ENCODE assay signal across 19 cellular contexts in genomic region chr3:143952569-143953069, GRCh38. TPM values are rescaled to one million over a fixed set of nuclear protein-coding genes. Genes with fewer than 3 reads are reported as not detected.
DNase-seq lines count a peak whose midpoint lies in the region; ATAC-seq and TF ChIP-seq lines count a peak whose summit lies in the region.
"Had no signal": no experiment of that assay in that cellular context is flagged by ENCODE, and none has a peak within 500 bp of the region (broad histone marks: within the 10 kb centered on the region; RNA-seq: fewer than 3 reads in every experiment).

No MANE protein-coding gene starts in this region.

- DNase-seq in PC-3 (peak; percentile 9), foreskin keratinocyte (no peak), inferior parietal cortex (ENCODE audit: extremely low spot score) (no peak)
- DNase-seq in activated effector memory CD4-positive, alpha-beta T cell treated with anti-CD3 and anti-CD28 coated beads, Interleukin-2, amount 50 U/mL, for 16 hours: no peak
- DNase-seq: activated CD4-positive, alpha-beta T cell treated with anti-CD3 and anti-CD28 coated beads for 4 hours; colonic mucosa; EL; HCEC 1CT; left ventricle myocardium superior; NCI-H1105; NCI-H526 treated with DMSO at 0.1 percent for 48 hours; OCI-M1; SIG-M5; stimulated activated CD4-positive, alpha-beta T cell treated with anti-CD3 and anti-CD28 coated beads, Interleukin-4, amount 100 ng/mL, for 1 hour; T-helper 1 cell had no signal

- no peak overlapping the region for H3K27ac ChIP-seq in C4-2B
- H3K27ac ChIP-seq in PC-3 (ENCODE audit: low read length): no peak overlapping the region
- no peak overlapping the region for H3K27ac ChIP-seq in foreskin keratinocyte
- H3K27ac ChIP-seq: colonic mucosa, tibial nerve had no signal

- no peak overlapping the region for H2AFZ ChIP-seq in PC-3 (ENCODE audit: low read length)

- intact Hi-C loops in PC-3 (cut with micrococcal nuclease): no loop called here

- CTCF ChIA-PET in PC-3 (lab: Charles Lee): interaction anchor here (0.7 kb wide), 1 partner anchor 812 kb away, joined by 3 read pairs; no protein-coding TSS in a partner anchor

- BruUV-seq in PC-3 (replicated peaks; lab: Mats Ljungman, UMichigan): no TSS peak

- H3K4me1 ChIP-seq in PC-3 (ENCODE audit: insufficient read depth, low read length) (no peaks in the 10 kb centered on the region), foreskin keratinocyte (no peaks in the 10 kb centered on the region)
- H3K4me1 ChIP-seq: colonic mucosa, tibial nerve had no signal

- no peak overlapping the region for H3K4me2 ChIP-seq in PC-3 (ENCODE audit: low read length)

- ATAC-seq in PC-3 (no peak), foreskin keratinocyte (no peak), HG03571 (IDR thresholded peaks at IDR 0.05; ENCODE audit: unreplicated experiment) (no peak)
- ATAC-seq: left ventricle myocardium superior had no signal

- POLR2A ChIA-PET in PC-3 (lab: Charles Lee; ENCODE audit: unreplicated experiment): no interaction called here

- H3K79me2 ChIP-seq in PC-3 (ENCODE audit: low read length): no peaks in the 10 kb centered on the region

- H3K27me3 ChIP-seq in PC-3 (ENCODE audit: low read length) (no peaks in the 10 kb centered on the region), foreskin keratinocyte (no peaks in the 10 kb centered on the region)
- H3K27me3 ChIP-seq: colonic mucosa, tibial nerve had no signal

- H3F3A ChIP-seq in PC-3 (ENCODE audit: low read length, unreplicated experiment): no peaks in the 10 kb centered on the region

- H3K9me2 ChIP-seq in PC-3 (replicated peaks; ENCODE audit: low read length): no peaks in the 10 kb centered on the region

- no peaks in the 10 kb centered on the region for H3K36me3 ChIP-seq in PC-3 (ENCODE audit: low read depth, low read length)
- H3K36me3 ChIP-seq: colonic mucosa, tibial nerve had no signal

- H3K9me3 ChIP-seq in PC-3 (ENCODE audit: low read length): no peaks in the 10 kb centered on the region
- H3K9me3 ChIP-seq: colonic mucosa, tibial nerve had no signal

- H3K9ac ChIP-seq in PC-3 (ENCODE audit: low read length): no peak overlapping the region

- H3K4me3 ChIP-seq in GM12875 (ENCODE audit: low read depth, low read length) (no peak overlapping the region), PC-3 (ENCODE audit: low read length) (no peak overlapping the region)
- H3K4me3 ChIP-seq: colonic mucosa, tibial nerve had no signal

- TF ChIP-seq CTCF in C4-2B (conservative IDR thresholded peaks at IDR 0.05) (peak; percentile 3; the same call in 1 of the 2 replicates), GM12875 (IDR thresholded peaks at IDR 0.05; ENCODE audit: borderline replicate concordance, insufficient read depth, low read depth, low read length) (peak; percentile 13; the same call in 1 of the 2 replicates), PC-3 (conservative IDR thresholded peaks at IDR 0.05; ENCODE audit: low read depth, low read length) (no peak), foreskin keratinocyte (conservative IDR thresholded peaks at IDR 0.05) (peak; percentile 14)

- no peaks in the 10 kb centered on the region for H4K20me1 ChIP-seq in PC-3 (ENCODE audit: low read length)

RNA-seq across cellular contexts. Expression of gene DIPK2A, which starts 19.0 kb away (rescaled TPM):
- total RNA-seq in PC-3 (2014; rRNA removed) (28.5 and 31.3 TPM in 2 replicates), foreskin keratinocyte (11.9 and 13.4 TPM in 2 replicates)
- polyA plus RNA-seq in foreskin keratinocyte: 4.0 and 5.8 TPM in 2 replicates
